Comparison of ENCODE assay signal across 8 cellular contexts in genomic region chr2:133171396-133172004, GRCh38.
DNase-seq lines count a peak whose midpoint lies in the region; ATAC-seq and TF ChIP-seq lines count a peak whose summit lies in the region.

No MANE protein-coding gene starts in this region.

- H3K4me3 ChIP-seq in right lobe of liver: no peak overlapping the region

- H3K9me3 ChIP-seq in right lobe of liver: no peaks in the 10 kb centered on the region

- peak; percentile 35 for DNase-seq in DMS79 (lab: John Stamatoyannopoulos, UW)
- DNase-seq in NCI-H510A treated with DMSO at 0.1 percent for 48 hours (lab: John Stamatoyannopoulos, UW): peak; percentile 92
- DNase-seq in T47D (ENCODE audit: low read depth in 1 of 2, low spot score in 1 of 2): peak; percentile 1 to 77
- DNase-seq in right lobe of liver: no peak

- TF ChIP-seq POLR2A in right lobe of liver (IDR thresholded peaks at IDR 0.05): no peak

- no peaks in the 10 kb centered on the region for H3K36me3 ChIP-seq in right lobe of liver

- in situ Hi-C loops in T47D (cut with HindIII; ENCODE audit: low pct_unique_long_range_greater_than_20kb, low sequenced_read_pairs): no loop called here

- 14% methylated on average over 3 of the region's 3 CpGs for WGBS in right lobe of liver (ENCODE audit: insufficient coverage, low coverage, low lambda C conversion rate, missing lambda C conversion rate)

- H3K4me1 ChIP-seq in right lobe of liver: peaks cover 0 to 9% (median 0%) of the 10 kb centered on the region in 4 donors

- TF ChIP-seq CTCF in right lobe of liver (IDR thresholded peaks at IDR 0.05): peak; percentile 50 to 70 (median 65)

- intact Hi-C loops in right lobe of liver (cut with DNase I): loop anchor here in 1 of 2 donors (10.0 kb wide), 1 partner anchor 527 kb away; no protein-coding TSS in a partner anchor

- H3K27ac ChIP-seq in right lobe of liver: no peak overlapping the region

- ATAC-seq in HG03175 (IDR thresholded peaks at IDR 0.05; ENCODE audit: unreplicated experiment) (peak; percentile 41), right lobe of liver (peak; percentile 78 to 91 (median 89)), HG03025 (IDR thresholded peaks at IDR 0.05; ENCODE audit: low FRiP score, unreplicated experiment) (no peak), GM18909 (IDR thresholded peaks at IDR 0.05; ENCODE audit: poor library complexity, unreplicated experiment) (no peak), GM21447 (IDR thresholded peaks at IDR 0.05; ENCODE audit: unreplicated experiment) (no peak)

- H3K27me3 ChIP-seq in right lobe of liver: no peaks in the 10 kb centered on the region

Comparison
In these comparisons a context has a peak if more than half of its experiments do, and no peak if none do; other contexts are left out.
1. DNase-seq: peak in DMS79 (single experiment), NCI-H510A treated with DMSO at 0.1 percent for 48 hours (single experiment) and T47D (2 of 2); none in right lobe of liver (0 of 3).
2. ATAC-seq: peak in HG03175 (single experiment) and right lobe of liver (4 of 4); none in HG03025 (single experiment), GM18909 (single experiment) and GM21447 (single experiment).